ENCODE assay signal across 25 cellular contexts in genomic region chr2:211931314-211931713, GRCh38.
"Had no signal": no experiment of that assay in that cellular context is flagged by ENCODE, and none has a peak within 500 bp of the region (broad histone marks: within the 10 kb centered on the region; RNA-seq: fewer than 3 reads in every experiment).

No MANE protein-coding gene starts in this region.

- H3K9me3 ChIP-seq: esophagus muscularis mucosa, gastroesophageal sphincter, heart left ventricle, sigmoid colon, vagina had no signal

- ATAC-seq: gastroesophageal sphincter; heart left ventricle; left colon; naive thymus-derived CD4-positive, alpha-beta T cell; stimulated activated memory B cell treated with anti-CD40 and anti-IgM and Interleukin-4, amounts not matched to agents 10 μg/mL and 1 μg/mL and 100 μg/mL, for 72 hours had no signal

- H3K4me2 ChIP-seq: smooth muscle cell had no signal

- DNase-seq: activated B cell treated with CpG ODN at 0.5 μM for 24 hours; activated CD4-positive, alpha-beta T cell treated with anti-CD3 and anti-CD28 coated beads for 4 hours; activated CD4-positive, alpha-beta T cell treated with anti-CD3 and anti-CD28 coated beads, Interleukin-2, amount 50 U/mL, for 48 hours; activated CD8-positive, alpha-beta memory T cell treated with anti-CD3 and anti-CD28 coated beads, Interleukin-2, amount 50 U/mL, for 48 hours; activated naive CD4-positive, alpha-beta T cell treated with anti-CD3 and anti-CD28 coated beads for 36 hours; activated naive CD8-positive, alpha-beta T cell treated with anti-CD3 and anti-CD28 coated beads, Interleukin-2, amount 10 ng/mL, durations not matched to agents 7 days and 5 days; activated T-cell treated with anti-CD3 and anti-CD28 coated beads, Interleukin-2, amount 50 U/mL, for 48 hours; amygdala; caudate nucleus; effector CD4-positive, alpha-beta T cell; heart left ventricle; islet precursor cell; left colon; naive thymus-derived CD4-positive, alpha-beta T cell; posterior cingulate gyrus; sigmoid colon; stimulated activated CD4-positive, alpha-beta T cell treated with anti-CD3 and anti-CD28 coated beads, Interleukin-15, amount 100 ng/mL, for 24 hours; T1000; trophoblast cell had no signal

- H3K36me3 ChIP-seq: esophagus muscularis mucosa, gastroesophageal sphincter, heart left ventricle, sigmoid colon, vagina had no signal

- H3K27me3 ChIP-seq: esophagus muscularis mucosa, gastroesophageal sphincter, heart left ventricle, sigmoid colon, vagina had no signal

- H3K27ac ChIP-seq: esophagus muscularis mucosa, gastroesophageal sphincter, heart left ventricle, sigmoid colon, vagina had no signal

- H3K4me3 ChIP-seq: esophagus muscularis mucosa, gastroesophageal sphincter, lung, sigmoid colon, smooth muscle cell, vagina had no signal

- H3K4me1 ChIP-seq: esophagus muscularis mucosa, gastroesophageal sphincter, sigmoid colon had no signal
